Comparison of ENCODE assay signal across 8 cellular contexts in the genomic region with DNA sequence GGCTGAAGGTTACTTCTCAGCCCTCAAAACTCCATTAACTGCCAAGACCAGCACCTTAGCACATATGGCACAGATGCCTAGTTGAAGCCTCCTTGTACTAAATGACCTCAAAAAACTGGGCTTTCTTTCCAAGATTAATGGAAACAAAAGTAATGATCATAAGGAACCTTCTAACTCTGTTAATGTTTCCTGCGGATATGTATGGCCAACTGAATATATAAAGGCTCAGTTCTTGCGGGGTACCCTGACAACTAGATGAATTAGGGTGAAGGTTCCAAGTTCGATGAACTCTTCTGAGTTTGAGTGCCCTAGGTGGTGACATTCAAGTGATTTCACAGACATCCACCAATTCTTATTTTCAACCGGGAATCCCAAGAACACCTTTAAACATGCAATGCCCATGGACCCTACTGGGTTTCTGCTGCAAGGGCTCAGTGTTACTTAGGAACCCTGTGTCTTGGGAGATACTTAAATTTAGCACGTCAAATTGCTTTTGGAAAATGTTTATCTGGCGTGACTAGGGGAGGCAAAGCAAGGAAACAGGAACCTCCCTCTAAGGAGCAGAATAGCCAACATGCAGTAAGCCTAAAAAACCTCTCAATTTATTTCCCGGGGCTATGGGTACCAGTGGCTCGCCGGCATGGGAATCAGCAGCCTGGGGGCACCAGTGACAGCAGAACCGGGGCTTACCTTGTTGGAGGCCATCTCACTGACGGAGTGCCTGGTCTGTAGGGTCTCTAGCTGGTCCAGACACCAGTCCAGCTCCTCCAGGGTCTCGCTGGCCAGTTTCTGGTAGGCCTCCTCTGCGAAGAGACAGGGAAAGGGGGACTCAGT.
A peak's percentile ranks its signal among the peaks of the same experiment; 100 is the strongest.
DNase-seq lines count a peak whose midpoint lies in the region; ATAC-seq, FAIRE-seq and TF ChIP-seq lines count a peak whose summit lies in the region.

No MANE protein-coding gene starts in this region.

- FAIRE-seq in astrocyte (lab: Jason Lieb, UNC) = no peak

- H3K36me3 ChIP-seq in CD8-positive, alpha-beta memory T cell (ENCODE audit: insufficient read depth, low read length) = no peaks in the 10 kb centered on the region
- H3K36me3 ChIP-seq in HUES6 (ENCODE audit: control insufficient read depth, insufficient read depth, low read length) (no peaks in the 10 kb centered on the region), astrocyte (ENCODE audit: insufficient read depth, low read length) (no peaks in the 10 kb centered on the region), thyroid gland (no peaks in the 10 kb centered on the region)

- peak overlapping the region; percentile 76 for H3K4me3 ChIP-seq in CD8-positive, alpha-beta memory T cell (ENCODE audit: low read length)
- H3K4me3 ChIP-seq in HUES6 (ENCODE audit: low read depth, low read length) (peak overlapping the region; percentile 76), astrocyte (ENCODE audit: insufficient read depth, low read depth, low read length) (peak overlapping the region; percentile 69), thyroid gland (replicated peaks in 1 of 3) (peak overlapping the region; percentile 12 to 79 (median 79))

- H3K4me1 Mint-ChIP-seq in CD8-positive, alpha-beta memory T cell = peaks cover 56 to 80% (median 59%) of the 10 kb centered on the region in 3 donors
- H3K4me1 Mint-ChIP-seq in astrocyte (ENCODE audit: low read depth, unreplicated experiment) = peaks cover 30% of the 10 kb centered on the region

- no peaks in the 10 kb centered on the region for H3K9me3 ChIP-seq in CD8-positive, alpha-beta memory T cell (ENCODE audit: low read length)
- H3K9me3 ChIP-seq in HUES6 (ENCODE audit: control insufficient read depth, insufficient read depth, low read depth, low read length) (no peaks in the 10 kb centered on the region), astrocyte (ENCODE audit: insufficient read depth, low read depth, low read length) (no peaks in the 10 kb centered on the region), thyroid gland (no peaks in the 10 kb centered on the region)

- CTCF ChIA-PET in CD8-positive, alpha-beta memory T cell (lab: Charles Lee) = interaction anchor here (1.2 to 1.8 kb wide), 2 partner anchors 89 to 136 kb away, joined by 8 to 20 read pairs; no protein-coding TSS in a partner anchor

- peaks cover 47% of the 10 kb centered on the region for H3K4me1 ChIP-seq in CD8-positive, alpha-beta memory T cell (ENCODE audit: insufficient read depth, low read length)
- H3K4me1 ChIP-seq in HUES6 (ENCODE audit: control insufficient read depth, insufficient read depth, low read length) = peaks cover 18% of the 10 kb centered on the region
- H3K4me1 ChIP-seq in astrocyte (ENCODE audit: insufficient read depth, low read length) = peaks cover 31% of the 10 kb centered on the region
- H3K4me1 ChIP-seq in thyroid gland = peaks cover 18 to 35% of the 10 kb centered on the region in 2 donors

- peak overlapping the region; percentile 91 to 99 (median 98) for H3K27ac Mint-ChIP-seq in CD8-positive, alpha-beta memory T cell
- H3K27ac Mint-ChIP-seq in astrocyte (ENCODE audit: unreplicated experiment) = peak overlapping the region; percentile 87

- H3K36me3 Mint-ChIP-seq in CD8-positive, alpha-beta memory T cell = peaks cover 0 to 50% (median under 1%) of the 10 kb centered on the region in 3 donors
- no peaks in the 10 kb centered on the region for H3K36me3 Mint-ChIP-seq in astrocyte (ENCODE audit: low read depth, unreplicated experiment)

- no peaks in the 10 kb centered on the region for H4K20me1 ChIP-seq in astrocyte (ENCODE audit: insufficient read depth, low read length)

- no peaks in the 10 kb centered on the region for H3K27me3 ChIP-seq in CD8-positive, alpha-beta memory T cell (ENCODE audit: insufficient read depth, low read length, poor library complexity, severe bottlenecking)
- peaks cover 39% of the 10 kb centered on the region for H3K27me3 ChIP-seq in HUES6 (ENCODE audit: control insufficient read depth, insufficient read depth, low read length)
- peaks cover 5% of the 10 kb centered on the region for H3K27me3 ChIP-seq in astrocyte (ENCODE audit: insufficient read depth, low read length)
- H3K27me3 ChIP-seq in thyroid gland = no peaks in the 10 kb centered on the region

- H3K4me2 ChIP-seq in astrocyte (ENCODE audit: low read length) = peak overlapping the region; percentile 94

- H3K27ac ChIP-seq in CD8-positive, alpha-beta memory T cell (ENCODE audit: low read depth, low read length) = peak overlapping the region; percentile 62
- H3K27ac ChIP-seq in HUES6 (ENCODE audit: low read depth, low read length) (no peak overlapping the region), astrocyte (ENCODE audit: low read depth, low read length) (no peak overlapping the region), thyroid gland (peak overlapping the region in 2 of 3 donors; percentile 79 to 90)

- TF ChIP-seq CTCF in astrocyte (IDR thresholded peaks at IDR 0.05; ENCODE audit: insufficient read depth, low read depth, low read length) (no peak), thyroid gland (IDR thresholded peaks at IDR 0.05) (no peak)

- no peak for TF ChIP-seq POLR2A in thyroid gland (IDR thresholded peaks at IDR 0.05)

- no peaks in the 10 kb centered on the region for H3K9me3 Mint-ChIP-seq in CD8-positive, alpha-beta memory T cell
- no peaks in the 10 kb centered on the region for H3K9me3 Mint-ChIP-seq in astrocyte (ENCODE audit: unreplicated experiment)

- peak in 2 of 5 donors; percentile 27 to 45 for DNase-seq in CD8-positive, alpha-beta memory T cell
- DNase-seq in astrocyte (ENCODE audit: low read depth) = no peak
- DNase-seq in kidney glomerular epithelial cell (lab: John Stamatoyannopoulos, UW) = peak; percentile 26
- peak in 1 of 2 donors; percentile 25 for DNase-seq in thyroid gland
- no peak for DNase-seq in NCI-H2227 (lab: John Stamatoyannopoulos, UW; ENCODE audit: unreplicated experiment)
- DNase-seq in NCI-H187 treated with DMSO at 0.1 percent for 48 hours (lab: John Stamatoyannopoulos, UW) = no peak

- H3K9ac ChIP-seq in HUES6 (ENCODE audit: low read length) (peak overlapping the region; percentile 69), astrocyte (ENCODE audit: low read length) (peak overlapping the region; percentile 85)

- H2AFZ ChIP-seq in astrocyte (ENCODE audit: low read depth, low read length) = peak overlapping the region; percentile 82

- no peaks in the 10 kb centered on the region for H3K79me2 ChIP-seq in astrocyte (ENCODE audit: insufficient read depth, low read length)

- 36 to 41% methylated on average over 11 of the region's 13 CpGs for WGBS in thyroid gland, 2 donors

- POLR2A ChIA-PET in CD8-positive, alpha-beta memory T cell (lab: Charles Lee) = interaction anchor here (1.4 to 1.8 kb wide), 6 partner anchors 57 to 100 kb away, joined by 3 to 47 read pairs (median 12); no protein-coding TSS in a partner anchor

- H3K4me3 Mint-ChIP-seq in CD8-positive, alpha-beta memory T cell = peak overlapping the region; percentile 86 to 98 (median 92)
- H3K4me3 Mint-ChIP-seq in astrocyte (ENCODE audit: unreplicated experiment) = peak overlapping the region; percentile 91

- intact Hi-C loops in thyroid gland (cut with DNase I) = no loop called here

- peaks cover 0 to 1% of the 10 kb centered on the region in 2 donors for H3K27me3 Mint-ChIP-seq in CD8-positive, alpha-beta memory T cell
- H3K27me3 Mint-ChIP-seq in astrocyte (ENCODE audit: low read depth, unreplicated experiment) = no peaks in the 10 kb centered on the region

- ATAC-seq in HG03378 (IDR thresholded peaks at IDR 0.05; ENCODE audit: unreplicated experiment) = no peak

Comparison
In these comparisons a context has a peak if more than half of its experiments do, and no peak if none do; other contexts are left out.
1. H3K27ac ChIP-seq: peak in CD8-positive, alpha-beta memory T cell (single experiment) and thyroid gland (2 of 3); none in HUES6 (single experiment) and astrocyte (single experiment).
2. Peak in every context shown above with its lines, with median percentiles within 50 percentile points of each other: H3K4me3 ChIP-seq.